Comparison of ENCODE assay signal across 1 cellular context in genomic region chr2:96103906-96104861, GRCh38.
TF ChIP-seq lines count a peak whose summit lies in the region.

No MANE protein-coding gene starts in this region.

TF ChIP-seq in SK-N-SH treated with all-trans-retinoic acid at 6 μM for 48 hours, 23 proteins besides CTCF, POLR2A, EP300 and RAD21 (continued from another document):
- no peak for TF ChIP-seq POU6F1 (CRISPR knock-in tag; IDR thresholded peaks at IDR 0.05; ENCODE audit: borderline replicate concordance, low read depth)
- TF ChIP-seq RARB (CRISPR knock-in tag; IDR thresholded peaks at IDR 0.05): no peak
- TF ChIP-seq OSR1 (CRISPR knock-in tag; IDR thresholded peaks at IDR 0.05): no peak
- no peak for TF ChIP-seq TCF4 (CRISPR knock-in tag; IDR thresholded peaks at IDR 0.05; ENCODE audit: borderline replicate concordance)
TF ChIP-seq in SK-N-SH treated with all-trans-retinoic acid at 6 μM for 48 hours: peak in this region for 0.
